16 cellular contexts compared by ENCODE assay signal in genomic region chr20:5146302-5146653, GRCh38. TPM values are rescaled to one million over a fixed set of nuclear protein-coding genes. Genes with fewer than 3 reads are reported as not detected.
DNase-seq lines count a peak whose midpoint lies in the region; ATAC-seq, FAIRE-seq and TF ChIP-seq lines count a peak whose summit lies in the region.
"Had no signal": no experiment of that assay in that cellular context is flagged by ENCODE, and none has a peak within 500 bp of the region (broad histone marks: within the 10 kb centered on the region; RNA-seq: fewer than 3 reads in every experiment).

No MANE protein-coding gene starts in this region.

- peaks cover 0 to 2% (median 0%) of the 10 kb centered on the region in 3 donors for H3K27me3 Mint-ChIP-seq in CD14-positive monocyte (ENCODE audit: low read depth in 3 of 3)
- no peaks in the 10 kb centered on the region for H3K27me3 Mint-ChIP-seq in activated naive CD8-positive, alpha-beta T cell treated with anti-CD3 and anti-CD28 coated beads for 36 hours
- peaks cover 4% of the 10 kb centered on the region for H3K27me3 Mint-ChIP-seq in nephron progenitor cell (ENCODE audit: low read depth, poor library complexity)

- no peak for DNase-seq in CD14-positive monocyte (ENCODE audit: low spot score)
- DNase-seq in GM12891 (ENCODE audit: insufficient read length, low spot score), result no peak
- DNase-seq in activated naive CD8-positive, alpha-beta T cell treated with anti-CD3 and anti-CD28 coated beads for 36 hours, result no peak
- no peak for DNase-seq in nephron progenitor cell
- DNase-seq in midbrain (lab: John Stamatoyannopoulos, UW), result no peak
- DNase-seq in urothelium cell line (ENCODE audit: low spot score), result no peak
- DNase-seq: CD8-positive, alpha-beta T cell; DMS79; GOT3; NCI-H1417; NCI-H1930; NCI-H2171; NCI-H748 treated with DMSO at 0.1 percent for 48 hours; RPMI8226; SIG-M5 had no signal

- TF ChIP-seq POLR2A in GM12891 (IDR thresholded peaks at IDR 0.05; ENCODE audit: low read depth, low read length), result no peak

- TF ChIP-seq CTCF in CD14-positive monocyte (IDR thresholded peaks at IDR 0.05), result no peak
- TF ChIP-seq CTCF in nephron progenitor cell (IDR thresholded peaks at IDR 0.05), result no peak

- peaks cover 69% of the 10 kb centered on the region for H3K4me1 Mint-ChIP-seq in CD14-positive monocyte
- H3K4me1 Mint-ChIP-seq in activated naive CD8-positive, alpha-beta T cell treated with anti-CD3 and anti-CD28 coated beads for 36 hours, result peaks cover 62% of the 10 kb centered on the region
- H3K4me1 Mint-ChIP-seq in nephron progenitor cell, result peaks cover 61% of the 10 kb centered on the region

- intact Hi-C loops in CD14-positive monocyte (cut with micrococcal nuclease), result no loop called here

- H3K36me3 Mint-ChIP-seq in CD14-positive monocyte (peaks cover 3 to 29% of the 10 kb centered on the region in 2 donors), nephron progenitor cell (ENCODE audit: low read depth) (peaks cover 14% of the 10 kb centered on the region)
- peaks cover 4% of the 10 kb centered on the region for H3K36me3 Mint-ChIP-seq in activated naive CD8-positive, alpha-beta T cell treated with anti-CD3 and anti-CD28 coated beads for 36 hours

- H3K4me3 Mint-ChIP-seq in CD14-positive monocyte (peak overlapping the region in 1 of 2 donors; percentile 80), nephron progenitor cell (peak overlapping the region; percentile 26)
- H3K4me3 Mint-ChIP-seq in activated naive CD8-positive, alpha-beta T cell treated with anti-CD3 and anti-CD28 coated beads for 36 hours, result no peak overlapping the region
- H3K4me3 Mint-ChIP-seq: CD8-positive, alpha-beta T cell had no signal

- peak; percentile 26 for FAIRE-seq in GM12891 (lab: Jason Lieb, UNC)
- FAIRE-seq in urothelium cell line (lab: Jason Lieb, UNC), result no peak

- no peak for ATAC-seq in HG03457 (IDR thresholded peaks at IDR 0.05; ENCODE audit: unreplicated experiment)
- ATAC-seq: CD8-positive, alpha-beta T cell had no signal

- H3K9me3 Mint-ChIP-seq in CD14-positive monocyte (no peaks in the 10 kb centered on the region), nephron progenitor cell (no peaks in the 10 kb centered on the region)
- H3K9me3 Mint-ChIP-seq in activated naive CD8-positive, alpha-beta T cell treated with anti-CD3 and anti-CD28 coated beads for 36 hours, result no peaks in the 10 kb centered on the region
- H3K9me3 Mint-ChIP-seq: CD8-positive, alpha-beta T cell had no signal

- H3K27ac Mint-ChIP-seq in CD14-positive monocyte (peak overlapping the region; percentile 84 to 97 (median 91)), nephron progenitor cell (peak overlapping the region; percentile 79)
- H3K27ac Mint-ChIP-seq in activated naive CD8-positive, alpha-beta T cell treated with anti-CD3 and anti-CD28 coated beads for 36 hours, result peak overlapping the region; percentile 4
- H3K27ac Mint-ChIP-seq: CD8-positive, alpha-beta T cell had no signal

TF ChIP-seq in GM12891, 5 proteins besides CTCF, POLR2A, EP300 and RAD21:
- no peak for TF ChIP-seq TAF1 (IDR thresholded peaks at IDR 0.05; ENCODE audit: low read depth, low read length)
- no peak for TF ChIP-seq POU2F2 (IDR thresholded peaks at IDR 0.05; ENCODE audit: low read depth, low read length)
- TF ChIP-seq PAX5 (IDR thresholded peaks at IDR 0.05; ENCODE audit: insufficient read depth, low read length, severe bottlenecking), result no peak
- no peak for TF ChIP-seq SPI1 (IDR thresholded peaks at IDR 0.05; ENCODE audit: low read depth, low read length)
- no peak for TF ChIP-seq POLR2AphosphoS5 (IDR thresholded peaks at IDR 0.05; ENCODE audit: low read depth, low read length)

RNA-seq across cellular contexts. Expression of gene CDS2, which starts 19.5 kb away (rescaled TPM):
- 10 to 100 TPM; 54.4 to 62.6 TPM for polyA plus RNA-seq in CD14-positive monocyte
- polyA plus RNA-seq in GM12891 (2012; ENCODE audit: low read depth, missing spikeins), result 5.9 TPM
- 10 to 100 TPM; 37.5 to 41.9 TPM for total RNA-seq in activated naive CD8-positive, alpha-beta T cell treated with anti-CD3 and anti-CD28 coated beads for 36 hours

RNA-seq across cellular contexts. Expression of gene PCNA, which starts 26.5 kb away (rescaled TPM):
- polyA plus RNA-seq in CD14-positive monocyte, result 10 to 100 TPM; 27.9 to 35.0 TPM
- polyA plus RNA-seq in GM12891 (2012; ENCODE audit: low read depth, missing spikeins), result 269 TPM
- total RNA-seq in activated naive CD8-positive, alpha-beta T cell treated with anti-CD3 and anti-CD28 coated beads for 36 hours, result 100 to 1,000 TPM; 708 to 723 TPM

RNA-seq across cellular contexts. Expression of gene TMEM230, which starts 33.4 kb away (rescaled TPM):
- 100 to 1,000 TPM; 163 to 231 TPM for polyA plus RNA-seq in CD14-positive monocyte
- 75.8 TPM for polyA plus RNA-seq in GM12891 (2012; ENCODE audit: low read depth, missing spikeins)
- 10 to 100 TPM; 79.4 to 79.7 TPM for total RNA-seq in activated naive CD8-positive, alpha-beta T cell treated with anti-CD3 and anti-CD28 coated beads for 36 hours

Comparison
In these comparisons a context has a peak if more than half of its experiments do, and no peak if none do; other contexts are left out.
1. H3K27ac Mint-ChIP-seq: peak in every context shown above with its lines; median percentile 91 in CD14-positive monocyte; 79 in nephron progenitor cell; 4 in activated naive CD8-positive, alpha-beta T cell treated with anti-CD3 and anti-CD28 coated beads for 36 hours.